Comparison of ENCODE assay signal across 1 cellular context in genomic region chr17:47789611-47790520, GRCh38.
TF ChIP-seq lines count a peak whose summit lies in the region.

No MANE protein-coding gene starts in this region.

TF ChIP-seq in K562, 482 proteins besides CTCF, POLR2A, EP300 and RAD21 (continued from another document and continues in another):
- no peak for TF ChIP-seq NUFIP1 (IDR thresholded peaks at IDR 0.05; ENCODE audit: partially characterized antibody)
- TF ChIP-seq, protein P1, sequence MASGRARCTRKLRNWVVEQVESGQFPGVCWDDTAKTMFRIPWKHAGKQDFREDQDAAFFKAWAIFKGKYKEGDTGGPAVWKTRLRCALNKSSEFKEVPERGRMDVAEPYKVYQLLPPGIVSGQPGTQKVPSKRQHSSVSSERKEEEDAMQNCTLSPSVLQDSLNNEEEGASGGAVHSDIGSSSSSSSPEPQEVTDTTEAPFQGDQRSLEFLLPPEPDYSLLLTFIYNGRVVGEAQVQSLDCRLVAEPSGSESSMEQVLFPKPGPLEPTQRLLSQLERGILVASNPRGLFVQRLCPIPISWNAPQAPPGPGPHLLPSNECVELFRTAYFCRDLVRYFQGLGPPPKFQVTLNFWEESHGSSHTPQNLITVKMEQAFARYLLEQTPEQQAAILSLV (tag; IDR thresholded peaks at IDR 0.05): no peak
- no peak for TF ChIP-seq TRIM24 (IDR thresholded peaks at IDR 0.05)
- no peak for TF ChIP-seq MTA1 (IDR thresholded peaks at IDR 0.05; ENCODE audit: borderline replicate concordance)
- TF ChIP-seq NR3C1 (CRISPR knock-in tag; IDR thresholded peaks at IDR 0.05): no peak
- TF ChIP-seq, protein P2, sequence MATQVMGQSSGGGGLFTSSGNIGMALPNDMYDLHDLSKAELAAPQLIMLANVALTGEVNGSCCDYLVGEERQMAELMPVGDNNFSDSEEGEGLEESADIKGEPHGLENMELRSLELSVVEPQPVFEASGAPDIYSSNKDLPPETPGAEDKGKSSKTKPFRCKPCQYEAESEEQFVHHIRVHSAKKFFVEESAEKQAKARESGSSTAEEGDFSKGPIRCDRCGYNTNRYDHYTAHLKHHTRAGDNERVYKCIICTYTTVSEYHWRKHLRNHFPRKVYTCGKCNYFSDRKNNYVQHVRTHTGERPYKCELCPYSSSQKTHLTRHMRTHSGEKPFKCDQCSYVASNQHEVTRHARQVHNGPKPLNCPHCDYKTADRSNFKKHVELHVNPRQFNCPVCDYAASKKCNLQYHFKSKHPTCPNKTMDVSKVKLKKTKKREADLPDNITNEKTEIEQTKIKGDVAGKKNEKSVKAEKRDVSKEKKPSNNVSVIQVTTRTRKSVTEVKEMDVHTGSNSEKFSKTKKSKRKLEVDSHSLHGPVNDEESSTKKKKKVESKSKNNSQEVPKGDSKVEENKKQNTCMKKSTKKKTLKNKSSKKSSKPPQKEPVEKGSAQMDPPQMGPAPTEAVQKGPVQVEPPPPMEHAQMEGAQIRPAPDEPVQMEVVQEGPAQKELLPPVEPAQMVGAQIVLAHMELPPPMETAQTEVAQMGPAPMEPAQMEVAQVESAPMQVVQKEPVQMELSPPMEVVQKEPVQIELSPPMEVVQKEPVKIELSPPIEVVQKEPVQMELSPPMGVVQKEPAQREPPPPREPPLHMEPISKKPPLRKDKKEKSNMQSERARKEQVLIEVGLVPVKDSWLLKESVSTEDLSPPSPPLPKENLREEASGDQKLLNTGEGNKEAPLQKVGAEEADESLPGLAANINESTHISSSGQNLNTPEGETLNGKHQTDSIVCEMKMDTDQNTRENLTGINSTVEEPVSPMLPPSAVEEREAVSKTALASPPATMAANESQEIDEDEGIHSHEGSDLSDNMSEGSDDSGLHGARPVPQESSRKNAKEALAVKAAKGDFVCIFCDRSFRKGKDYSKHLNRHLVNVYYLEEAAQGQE (CRISPR knock-in tag; IDR thresholded peaks at IDR 0.05; ENCODE audit: low read depth): no peak
- TF ChIP-seq ZMIZ1 (IDR thresholded peaks at IDR 0.05; ENCODE audit: low read depth in 2 of 2, low read length in 2 of 2): no peak
- no peak for TF ChIP-seq MCM5 (IDR thresholded peaks at IDR 0.05; ENCODE audit: low read depth)
- TF ChIP-seq, protein P3, sequence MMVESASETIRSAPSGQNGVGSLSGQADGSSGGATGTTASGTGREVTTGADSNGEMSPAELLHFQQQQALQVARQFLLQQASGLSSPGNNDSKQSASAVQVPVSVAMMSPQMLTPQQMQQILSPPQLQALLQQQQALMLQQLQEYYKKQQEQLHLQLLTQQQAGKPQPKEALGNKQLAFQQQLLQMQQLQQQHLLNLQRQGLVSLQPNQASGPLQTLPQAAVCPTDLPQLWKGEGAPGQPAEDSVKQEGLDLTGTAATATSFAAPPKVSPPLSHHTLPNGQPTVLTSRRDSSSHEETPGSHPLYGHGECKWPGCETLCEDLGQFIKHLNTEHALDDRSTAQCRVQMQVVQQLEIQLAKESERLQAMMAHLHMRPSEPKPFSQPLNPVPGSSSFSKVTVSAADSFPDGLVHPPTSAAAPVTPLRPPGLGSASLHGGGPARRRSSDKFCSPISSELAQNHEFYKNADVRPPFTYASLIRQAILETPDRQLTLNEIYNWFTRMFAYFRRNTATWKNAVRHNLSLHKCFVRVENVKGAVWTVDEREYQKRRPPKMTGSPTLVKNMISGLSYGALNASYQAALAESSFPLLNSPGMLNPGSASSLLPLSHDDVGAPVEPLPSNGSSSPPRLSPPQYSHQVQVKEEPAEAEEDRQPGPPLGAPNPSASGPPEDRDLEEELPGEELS (CRISPR knock-in tag; IDR thresholded peaks at IDR 0.05; ENCODE audit: borderline replicate concordance): no peak
- TF ChIP-seq, protein P4, sequence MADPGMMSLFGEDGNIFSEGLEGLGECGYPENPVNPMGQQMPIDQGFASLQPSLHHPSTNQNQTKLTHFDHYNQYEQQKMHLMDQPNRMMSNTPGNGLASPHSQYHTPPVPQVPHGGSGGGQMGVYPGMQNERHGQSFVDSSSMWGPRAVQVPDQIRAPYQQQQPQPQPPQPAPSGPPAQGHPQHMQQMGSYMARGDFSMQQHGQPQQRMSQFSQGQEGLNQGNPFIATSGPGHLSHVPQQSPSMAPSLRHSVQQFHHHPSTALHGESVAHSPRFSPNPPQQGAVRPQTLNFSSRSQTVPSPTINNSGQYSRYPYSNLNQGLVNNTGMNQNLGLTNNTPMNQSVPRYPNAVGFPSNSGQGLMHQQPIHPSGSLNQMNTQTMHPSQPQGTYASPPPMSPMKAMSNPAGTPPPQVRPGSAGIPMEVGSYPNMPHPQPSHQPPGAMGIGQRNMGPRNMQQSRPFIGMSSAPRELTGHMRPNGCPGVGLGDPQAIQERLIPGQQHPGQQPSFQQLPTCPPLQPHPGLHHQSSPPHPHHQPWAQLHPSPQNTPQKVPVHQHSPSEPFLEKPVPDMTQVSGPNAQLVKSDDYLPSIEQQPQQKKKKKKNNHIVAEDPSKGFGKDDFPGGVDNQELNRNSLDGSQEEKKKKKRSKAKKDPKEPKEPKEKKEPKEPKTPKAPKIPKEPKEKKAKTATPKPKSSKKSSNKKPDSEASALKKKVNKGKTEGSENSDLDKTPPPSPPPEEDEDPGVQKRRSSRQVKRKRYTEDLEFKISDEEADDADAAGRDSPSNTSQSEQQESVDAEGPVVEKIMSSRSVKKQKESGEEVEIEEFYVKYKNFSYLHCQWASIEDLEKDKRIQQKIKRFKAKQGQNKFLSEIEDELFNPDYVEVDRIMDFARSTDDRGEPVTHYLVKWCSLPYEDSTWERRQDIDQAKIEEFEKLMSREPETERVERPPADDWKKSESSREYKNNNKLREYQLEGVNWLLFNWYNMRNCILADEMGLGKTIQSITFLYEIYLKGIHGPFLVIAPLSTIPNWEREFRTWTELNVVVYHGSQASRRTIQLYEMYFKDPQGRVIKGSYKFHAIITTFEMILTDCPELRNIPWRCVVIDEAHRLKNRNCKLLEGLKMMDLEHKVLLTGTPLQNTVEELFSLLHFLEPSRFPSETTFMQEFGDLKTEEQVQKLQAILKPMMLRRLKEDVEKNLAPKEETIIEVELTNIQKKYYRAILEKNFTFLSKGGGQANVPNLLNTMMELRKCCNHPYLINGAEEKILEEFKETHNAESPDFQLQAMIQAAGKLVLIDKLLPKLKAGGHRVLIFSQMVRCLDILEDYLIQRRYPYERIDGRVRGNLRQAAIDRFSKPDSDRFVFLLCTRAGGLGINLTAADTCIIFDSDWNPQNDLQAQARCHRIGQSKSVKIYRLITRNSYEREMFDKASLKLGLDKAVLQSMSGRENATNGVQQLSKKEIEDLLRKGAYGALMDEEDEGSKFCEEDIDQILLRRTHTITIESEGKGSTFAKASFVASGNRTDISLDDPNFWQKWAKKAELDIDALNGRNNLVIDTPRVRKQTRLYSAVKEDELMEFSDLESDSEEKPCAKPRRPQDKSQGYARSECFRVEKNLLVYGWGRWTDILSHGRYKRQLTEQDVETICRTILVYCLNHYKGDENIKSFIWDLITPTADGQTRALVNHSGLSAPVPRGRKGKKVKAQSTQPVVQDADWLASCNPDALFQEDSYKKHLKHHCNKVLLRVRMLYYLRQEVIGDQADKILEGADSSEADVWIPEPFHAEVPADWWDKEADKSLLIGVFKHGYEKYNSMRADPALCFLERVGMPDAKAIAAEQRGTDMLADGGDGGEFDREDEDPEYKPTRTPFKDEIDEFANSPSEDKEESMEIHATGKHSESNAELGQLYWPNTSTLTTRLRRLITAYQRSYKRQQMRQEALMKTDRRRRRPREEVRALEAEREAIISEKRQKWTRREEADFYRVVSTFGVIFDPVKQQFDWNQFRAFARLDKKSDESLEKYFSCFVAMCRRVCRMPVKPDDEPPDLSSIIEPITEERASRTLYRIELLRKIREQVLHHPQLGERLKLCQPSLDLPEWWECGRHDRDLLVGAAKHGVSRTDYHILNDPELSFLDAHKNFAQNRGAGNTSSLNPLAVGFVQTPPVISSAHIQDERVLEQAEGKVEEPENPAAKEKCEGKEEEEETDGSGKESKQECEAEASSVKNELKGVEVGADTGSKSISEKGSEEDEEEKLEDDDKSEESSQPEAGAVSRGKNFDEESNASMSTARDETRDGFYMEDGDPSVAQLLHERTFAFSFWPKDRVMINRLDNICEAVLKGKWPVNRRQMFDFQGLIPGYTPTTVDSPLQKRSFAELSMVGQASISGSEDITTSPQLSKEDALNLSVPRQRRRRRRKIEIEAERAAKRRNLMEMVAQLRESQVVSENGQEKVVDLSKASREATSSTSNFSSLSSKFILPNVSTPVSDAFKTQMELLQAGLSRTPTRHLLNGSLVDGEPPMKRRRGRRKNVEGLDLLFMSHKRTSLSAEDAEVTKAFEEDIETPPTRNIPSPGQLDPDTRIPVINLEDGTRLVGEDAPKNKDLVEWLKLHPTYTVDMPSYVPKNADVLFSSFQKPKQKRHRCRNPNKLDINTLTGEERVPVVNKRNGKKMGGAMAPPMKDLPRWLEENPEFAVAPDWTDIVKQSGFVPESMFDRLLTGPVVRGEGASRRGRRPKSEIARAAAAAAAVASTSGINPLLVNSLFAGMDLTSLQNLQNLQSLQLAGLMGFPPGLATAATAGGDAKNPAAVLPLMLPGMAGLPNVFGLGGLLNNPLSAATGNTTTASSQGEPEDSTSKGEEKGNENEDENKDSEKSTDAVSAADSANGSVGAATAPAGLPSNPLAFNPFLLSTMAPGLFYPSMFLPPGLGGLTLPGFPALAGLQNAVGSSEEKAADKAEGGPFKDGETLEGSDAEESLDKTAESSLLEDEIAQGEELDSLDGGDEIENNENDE (IDR thresholded peaks at IDR 0.05; ENCODE audit: low read depth, low read length): no peak
- TF ChIP-seq, protein P5, sequence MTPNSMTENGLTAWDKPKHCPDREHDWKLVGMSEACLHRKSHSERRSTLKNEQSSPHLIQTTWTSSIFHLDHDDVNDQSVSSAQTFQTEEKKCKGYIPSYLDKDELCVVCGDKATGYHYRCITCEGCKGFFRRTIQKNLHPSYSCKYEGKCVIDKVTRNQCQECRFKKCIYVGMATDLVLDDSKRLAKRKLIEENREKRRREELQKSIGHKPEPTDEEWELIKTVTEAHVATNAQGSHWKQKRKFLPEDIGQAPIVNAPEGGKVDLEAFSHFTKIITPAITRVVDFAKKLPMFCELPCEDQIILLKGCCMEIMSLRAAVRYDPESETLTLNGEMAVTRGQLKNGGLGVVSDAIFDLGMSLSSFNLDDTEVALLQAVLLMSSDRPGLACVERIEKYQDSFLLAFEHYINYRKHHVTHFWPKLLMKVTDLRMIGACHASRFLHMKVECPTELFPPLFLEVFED (CRISPR knock-in tag; conservative IDR thresholded peaks at IDR 0.05): no peak
- peak; percentile 24; the same call in 1 of the 2 replicates for TF ChIP-seq USF2 (CRISPR knock-in tag; IDR thresholded peaks at IDR 0.05)
- TF ChIP-seq HDAC6 (IDR thresholded peaks at IDR 0.05; ENCODE audit: low read depth, low read length): no peak
- no peak for TF ChIP-seq HNRNPLL (IDR thresholded peaks at IDR 0.05; ENCODE audit: low read depth, low read length, poor library complexity, severe bottlenecking)
- TF ChIP-seq SIN3A (IDR thresholded peaks at IDR 0.05; ENCODE audit: borderline replicate concordance in 2 of 2, control insufficient read depth in 1 of 2, low read depth in 2 of 2, low read length in 2 of 2): no peak
- TF ChIP-seq KLF10 (CRISPR knock-in tag; IDR thresholded peaks at IDR 0.05): no peak
- no peak for TF ChIP-seq ZNF263 (CRISPR knock-in tag; IDR thresholded peaks at IDR 0.05; ENCODE audit: borderline replicate concordance)
- TF ChIP-seq RB1 (IDR thresholded peaks at IDR 0.05; ENCODE audit: low read depth): 0 out of 2 replicates have a peak, but pooled peaks have one; percentile 35
- TF ChIP-seq ZNF584 (CRISPR knock-in tag; IDR thresholded peaks at IDR 0.05; ENCODE audit: low read depth): no peak
- no peak for TF ChIP-seq ZBTB49 (CRISPR knock-in tag; IDR thresholded peaks at IDR 0.05; ENCODE audit: borderline replicate concordance)
- no peak for TF ChIP-seq LCOR (CRISPR knock-in tag; IDR thresholded peaks at IDR 0.05)
- TF ChIP-seq KDM2B (CRISPR knock-in tag; IDR thresholded peaks at IDR 0.05): no peak
- TF ChIP-seq RBM25 (IDR thresholded peaks at IDR 0.05; ENCODE audit: low read depth, low read length, severe bottlenecking): peak; percentile 7
